16 cellular contexts compared by ENCODE assay signal in genomic region chr5:154165886-154166285, GRCh38. TPM values are rescaled to one million over a fixed set of nuclear protein-coding genes. Genes with fewer than 3 reads are reported as not detected.
A peak's percentile ranks its signal among the peaks of the same experiment; 100 is the strongest.
DNase-seq lines count a peak whose midpoint lies in the region; ATAC-seq and TF ChIP-seq lines count a peak whose summit lies in the region.
"Had no signal": no experiment of that assay in that cellular context is flagged by ENCODE, and none has a peak within 500 bp of the region (broad histone marks: within the 10 kb centered on the region; RNA-seq: fewer than 3 reads in every experiment).

No MANE protein-coding gene starts in this region.

- no peak for ATAC-seq in GM21723 (IDR thresholded peaks at IDR 0.05; ENCODE audit: unreplicated experiment)

- DNase-seq in SK-N-MC (ENCODE audit: low read depth, low spot score) (no peak), iPS-NIHi7 (ENCODE audit: extremely low spot score) (peak; percentile 54), retina (peak; percentile 60), uterus (no peak), esophagus squamous epithelium (lab: John Stamatoyannopoulos, UW) (no peak)
- DNase-seq: BE2C; CD4-positive, alpha-beta memory T cell; DND-41; GF-D8; HCEC 1CT; NCI-H1436; NCI-H2029 treated with DMSO at 0.1 percent for 48 hours; NCI-H345; NCI-H526 treated with DMSO at 0.1 percent for 48 hours had no signal

- H3K9ac ChIP-seq in HUES48 (ENCODE audit: low read depth, low read length) (no peak overlapping the region), SK-N-MC (ENCODE audit: insufficient read length) (no peak overlapping the region)

- H3K27ac ChIP-seq in HUES48 (ENCODE audit: low read depth, low read length) (peak overlapping the region; percentile 16), SK-N-MC (peak overlapping the region; percentile 21; the same call in 1 of the 2 replicates), uterus (no peak overlapping the region), esophagus squamous epithelium (no peak overlapping the region)

- H3K27me3 ChIP-seq in HUES48 (ENCODE audit: control insufficient read depth, insufficient read depth, low read length) (no peaks in the 10 kb centered on the region), uterus (no peaks in the 10 kb centered on the region), esophagus squamous epithelium (peaks cover 0 to 23% (median 0%) of the 10 kb centered on the region in 4 donors)

- no peak for TF ChIP-seq CTCF in uterus (IDR thresholded peaks at IDR 0.05)
- no peak for TF ChIP-seq CTCF in esophagus squamous epithelium (IDR thresholded peaks at IDR 0.05)

- H3K4me1 ChIP-seq in HUES48 (ENCODE audit: control insufficient read depth, insufficient read depth, low read length) (peaks cover 40% of the 10 kb centered on the region), uterus (no peaks in the 10 kb centered on the region), esophagus squamous epithelium (no peaks in the 10 kb centered on the region)
- H3K4me1 ChIP-seq: BE2C had no signal

- WGBS in esophagus squamous epithelium, 2 donors, result 47 to 52% methylated on average over 8 to 10 of the region's 10 CpGs

- H3K36me3 ChIP-seq in HUES48 (ENCODE audit: control insufficient read depth, insufficient read depth, low read length) (no peaks in the 10 kb centered on the region), SK-N-MC (ENCODE audit: insufficient read depth, low read length) (no peaks in the 10 kb centered on the region), uterus (no peaks in the 10 kb centered on the region), esophagus squamous epithelium (no peaks in the 10 kb centered on the region)
- H3K36me3 ChIP-seq: BE2C had no signal

- H3K4me3 ChIP-seq in HUES48 (ENCODE audit: low read depth, low read length) (no peak overlapping the region), SK-N-MC (no peak overlapping the region), uterus (no peak overlapping the region), esophagus squamous epithelium (no peak overlapping the region)

- H3K9me3 ChIP-seq in HUES48 (ENCODE audit: control insufficient read depth, insufficient read depth, low read length), result no peaks in the 10 kb centered on the region
- H3K9me3 ChIP-seq in SK-N-MC (ENCODE audit: low read depth, low read length), result no peaks in the 10 kb centered on the region
- H3K9me3 ChIP-seq in uterus, result no peaks in the 10 kb centered on the region
- H3K9me3 ChIP-seq in esophagus squamous epithelium, result no peaks in the 10 kb centered on the region
- H3K9me3 ChIP-seq: BE2C had no signal

- TF ChIP-seq POLR2A in uterus (IDR thresholded peaks at IDR 0.05) (no peak), esophagus squamous epithelium (IDR thresholded peaks at IDR 0.05) (no peak)

- intact Hi-C loops in uterus (cut with DNase I; ENCODE audit: low total_unique reads) (no loop called here), esophagus squamous epithelium (cut with DNase I) (no loop called here)

RNA-seq across cellular contexts. Expression of gene GALNT10, which starts 24.6 kb away (rescaled TPM):
- 10 to 100 TPM in 2 of 4 donors, 1 to 10 TPM in 2; 5.6 to 22.9 (median 14.4) TPM for total RNA-seq in uterus
- 10 to 100 TPM in 1 of 4 donors, 1 to 10 TPM in 3; 3.6 to 47.2 (median 9.0) TPM for total RNA-seq in esophagus squamous epithelium

Comparison
In these comparisons a context has a peak if more than half of its experiments do, and no peak if none do; other contexts are left out.
1. H3K27ac ChIP-seq: peak in HUES48 (single experiment) and SK-N-MC (single experiment); none in uterus (0 of 2) and esophagus squamous epithelium (0 of 4).
2. DNase-seq: peak in iPS-NIHi7 (single experiment) and retina (single experiment); none in SK-N-MC (single experiment), uterus (0 of 2) and esophagus squamous epithelium (single experiment).